ENCODE assay signal across 8 cellular contexts in the genomic region with DNA sequence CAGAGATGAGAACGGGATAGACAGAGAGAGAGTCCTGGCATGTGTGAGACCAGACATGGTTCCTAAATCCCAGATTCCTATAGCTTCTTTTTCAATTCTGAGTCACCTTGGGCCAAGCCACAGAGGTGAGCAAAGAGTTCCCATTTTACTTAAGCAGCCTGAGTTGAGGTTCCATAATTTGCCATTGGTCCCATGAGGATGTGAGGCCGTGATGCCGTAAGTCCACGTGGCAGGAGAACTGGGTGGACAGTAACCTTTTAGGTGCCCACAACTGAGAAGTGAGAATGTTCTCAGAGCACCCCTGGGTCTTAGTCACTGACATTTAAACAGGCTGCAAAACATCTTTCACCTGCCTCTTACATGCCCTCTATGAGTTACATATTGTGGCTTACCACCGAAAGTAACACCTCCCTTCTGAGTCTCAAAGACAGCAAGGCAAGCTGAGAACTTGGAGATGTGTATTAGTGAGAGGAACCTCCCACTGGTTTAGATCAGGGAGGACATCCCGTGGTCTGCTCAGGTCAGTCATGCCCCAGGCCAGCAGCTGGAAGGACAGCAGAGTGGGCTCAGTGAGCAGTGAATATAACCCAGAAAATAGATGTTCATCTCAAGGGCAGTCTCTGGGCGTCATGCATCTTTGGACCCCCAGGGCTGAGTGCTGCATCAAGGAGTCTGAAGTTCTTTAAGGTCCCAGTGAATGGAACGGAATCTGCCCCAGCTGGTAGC.
DNase-seq lines count a peak whose midpoint lies in the region; ATAC-seq and TF ChIP-seq lines count a peak whose summit lies in the region.

No MANE protein-coding gene starts in this region.

- peaks cover 6% of the 10 kb centered on the region for H3K27me3 ChIP-seq in left ventricle myocardium inferior (ENCODE audit: low read depth)

- H3K4me1 ChIP-seq in left ventricle myocardium inferior, result peaks cover 39% of the 10 kb centered on the region

- no peaks in the 10 kb centered on the region for H3K27me3 Mint-ChIP-seq in memory B cell

- peaks cover 28% of the 10 kb centered on the region for H3K4me1 Mint-ChIP-seq in memory B cell

- H3K27ac ChIP-seq in left ventricle myocardium inferior (replicated peaks), result no peak overlapping the region

- H3K4me3 Mint-ChIP-seq in memory B cell, result peak overlapping the region; percentile 67

- H3K36me3 ChIP-seq in left ventricle myocardium inferior, result no peaks in the 10 kb centered on the region

- H3K4me3 ChIP-seq in left ventricle myocardium inferior, result no peak overlapping the region

- TF ChIP-seq CTCF in left ventricle myocardium inferior (IDR thresholded peaks at IDR 0.05; ENCODE audit: borderline replicate concordance), result no peak

- intact Hi-C loops in left ventricle myocardium inferior (cut with micrococcal nuclease), result loop anchor here (5.0 kb wide), 1 partner anchor 274 kb away; no protein-coding TSS in a partner anchor

- H3K9me3 Mint-ChIP-seq in memory B cell, result no peaks in the 10 kb centered on the region

- ATAC-seq in GM18508 (IDR thresholded peaks at IDR 0.05; ENCODE audit: insufficient read depth, unreplicated experiment) (peak; percentile 88), HG02840 (IDR thresholded peaks at IDR 0.05; ENCODE audit: low FRiP score, unreplicated experiment) (peak; percentile 86), memory B cell (ENCODE audit: low read depth) (peak; percentile 81)

- H3K9me3 ChIP-seq in left ventricle myocardium inferior (replicated peaks), result no peaks in the 10 kb centered on the region

- peak overlapping the region; percentile 18 for H3K27ac Mint-ChIP-seq in memory B cell

- no peaks in the 10 kb centered on the region for H3K36me3 Mint-ChIP-seq in memory B cell

- DNase-seq in activated CD4-positive, CD25-positive, alpha-beta regulatory T cell treated with anti-CD3 and anti-CD28 coated beads, Interleukin-2, amount 50 U/mL, for 72 hours, result peak; percentile 57
- DNase-seq in memory B cell (ENCODE audit: low spot score in 2 of 2), result peak; percentile 33 to 42
- DNase-seq in globus pallidus (ENCODE audit: low spot score), result no peak
- DNase-seq in left ventricle myocardium inferior, result no peak
- no peak for DNase-seq in SW 1271 (lab: John Stamatoyannopoulos, UW)
- DNase-seq in SHP77 (lab: John Stamatoyannopoulos, UW), result no peak

Comparison
In these comparisons a context has a peak if more than half of its experiments do, and no peak if none do; other contexts are left out.
1. DNase-seq: peak in activated CD4-positive, CD25-positive, alpha-beta regulatory T cell treated with anti-CD3 and anti-CD28 coated beads, Interleukin-2, amount 50 U/mL, for 72 hours (single experiment) and memory B cell (2 of 2); none in globus pallidus (single experiment), left ventricle myocardium inferior (single experiment), SW 1271 (0 of 2) and SHP77 (0 of 2).
2. Peak in every context shown above with its lines, with median percentiles within 50 percentile points of each other: ATAC-seq.